Comparison of ENCODE assay signal across 8 cellular contexts in genomic region chr6:150813319-150813992, GRCh38. TPM values are rescaled to one million over a fixed set of nuclear protein-coding genes. Genes with fewer than 3 reads are reported as not detected.
A peak's percentile ranks its signal among the peaks of the same experiment; 100 is the strongest.
DNase-seq lines count a peak whose midpoint lies in the region; ATAC-seq and TF ChIP-seq lines count a peak whose summit lies in the region.

No MANE protein-coding gene starts in this region.

- H3K27me3 ChIP-seq in CD4-positive, alpha-beta memory T cell (ENCODE audit: insufficient read depth, low read length), result no peaks in the 10 kb centered on the region
- H3K27me3 ChIP-seq in BE2C, result peaks cover 5% of the 10 kb centered on the region

- DNase-seq in CD4-positive, alpha-beta memory T cell, result peak in 1 of 5 donors; percentile 44
- peak; percentile 61 for DNase-seq in activated naive CD8-positive, alpha-beta T cell treated with anti-CD3 and anti-CD28 coated beads, Interleukin-2, amount 50 U/mL, for 24 hours
- DNase-seq in mesothelial cell of epicardium (ENCODE audit: low spot score in 2 of 2, unreplicated experiment in 2 of 2) (no peak), NCI-H2081 (lab: John Stamatoyannopoulos, UW) (no peak), BE2C (no peak), HEK293T (ENCODE audit: extremely low spot score) (no peak)

- H3K4me3 ChIP-seq in CD4-positive, alpha-beta memory T cell (ENCODE audit: low read length in 2 of 2), result no peak overlapping the region
- H3K4me3 ChIP-seq in BE2C (ENCODE audit: low read depth, low read length), result no peak overlapping the region

- H3K4me1 ChIP-seq in CD4-positive, alpha-beta memory T cell (ENCODE audit: insufficient read depth, low read length), result no peaks in the 10 kb centered on the region
- no peaks in the 10 kb centered on the region for H3K4me1 ChIP-seq in BE2C

- peaks cover 0 to 3% (median 0%) of the 10 kb centered on the region in 8 donors for H3K9me3 Mint-ChIP-seq in CD4-positive, alpha-beta memory T cell
- no peaks in the 10 kb centered on the region for H3K9me3 Mint-ChIP-seq in activated naive CD8-positive, alpha-beta T cell treated with anti-CD3 and anti-CD28 coated beads, Interleukin-2, amount 50 U/mL, for 24 hours
- H3K9me3 Mint-ChIP-seq in mesothelial cell of epicardium, result no peaks in the 10 kb centered on the region

- H3K36me3 ChIP-seq in CD4-positive, alpha-beta memory T cell (ENCODE audit: insufficient read depth, low read length), result no peaks in the 10 kb centered on the region
- H3K36me3 ChIP-seq in BE2C, result no peaks in the 10 kb centered on the region

- peaks cover 0 to 15% (median 5%) of the 10 kb centered on the region in 4 donors for H3K4me1 Mint-ChIP-seq in CD4-positive, alpha-beta memory T cell
- peaks cover 33% of the 10 kb centered on the region for H3K4me1 Mint-ChIP-seq in activated naive CD8-positive, alpha-beta T cell treated with anti-CD3 and anti-CD28 coated beads, Interleukin-2, amount 50 U/mL, for 24 hours
- H3K4me1 Mint-ChIP-seq in mesothelial cell of epicardium, result peaks cover 42% of the 10 kb centered on the region

- peak overlapping the region in 4 of 7 donors; percentile 6 to 58 (median 28) for H3K27ac Mint-ChIP-seq in CD4-positive, alpha-beta memory T cell
- H3K27ac Mint-ChIP-seq in activated naive CD8-positive, alpha-beta T cell treated with anti-CD3 and anti-CD28 coated beads, Interleukin-2, amount 50 U/mL, for 24 hours, result peak overlapping the region; percentile 88
- peak overlapping the region; percentile 75 for H3K27ac Mint-ChIP-seq in mesothelial cell of epicardium

- intact Hi-C loops in CD4-positive, alpha-beta memory T cell (cut with micrococcal nuclease), result no loop called here

- no peaks in the 10 kb centered on the region for H3K36me3 Mint-ChIP-seq in CD4-positive, alpha-beta memory T cell
- peaks cover 7% of the 10 kb centered on the region for H3K36me3 Mint-ChIP-seq in activated naive CD8-positive, alpha-beta T cell treated with anti-CD3 and anti-CD28 coated beads, Interleukin-2, amount 50 U/mL, for 24 hours (ENCODE audit: low read depth)
- H3K36me3 Mint-ChIP-seq in mesothelial cell of epicardium, result peaks cover 50% of the 10 kb centered on the region

- no peak overlapping the region for H3K4me3 Mint-ChIP-seq in CD4-positive, alpha-beta memory T cell
- H3K4me3 Mint-ChIP-seq in activated naive CD8-positive, alpha-beta T cell treated with anti-CD3 and anti-CD28 coated beads, Interleukin-2, amount 50 U/mL, for 24 hours, result peak overlapping the region; percentile 35
- no peak overlapping the region for H3K4me3 Mint-ChIP-seq in mesothelial cell of epicardium

- TF ChIP-seq CTCF in mesothelial cell of epicardium (IDR thresholded peaks at IDR 0.05; ENCODE audit: unreplicated experiment), result no peak
- no peak for TF ChIP-seq CTCF in BE2C (IDR thresholded peaks at IDR 0.05; ENCODE audit: low read depth, low read length)

- CTCF ChIA-PET in CD4-positive, alpha-beta memory T cell (lab: Charles Lee; ENCODE audit: partially characterized antibody), result interaction anchor here (0.7 to 6.8 kb wide), 5 partner anchors 394 to 732 kb away, joined by 3 to 188 read pairs (median 6); no protein-coding TSS in a partner anchor
- CTCF ChIA-PET in HEK293T (lab: Yijun Ruan, JAX), result interaction anchor here (0.6 to 1.2 kb wide), 4 partner anchors 127 to 580 kb away, joined by 3 to 12 read pairs (median 4); no protein-coding TSS in a partner anchor

- H3K27ac ChIP-seq in CD4-positive, alpha-beta memory T cell (ENCODE audit: low read depth, low read length), result no peak overlapping the region

- peaks cover 3 to 7% of the 10 kb centered on the region in 2 donors for H3K27me3 Mint-ChIP-seq in CD4-positive, alpha-beta memory T cell
- peaks cover 20% of the 10 kb centered on the region for H3K27me3 Mint-ChIP-seq in activated naive CD8-positive, alpha-beta T cell treated with anti-CD3 and anti-CD28 coated beads, Interleukin-2, amount 50 U/mL, for 24 hours
- no peaks in the 10 kb centered on the region for H3K27me3 Mint-ChIP-seq in mesothelial cell of epicardium (ENCODE audit: low read depth)

- POLR2A ChIA-PET in CD4-positive, alpha-beta memory T cell (lab: Charles Lee; ENCODE audit: partially characterized antibody), result interaction anchor here (0.9 kb wide), 1 partner anchor 395 kb away, joined by 3 read pairs; no protein-coding TSS in a partner anchor
- POLR2A ChIA-PET in HEK293T (lab: Yijun Ruan, JAX), result no interaction called here

- H3K9me3 ChIP-seq in CD4-positive, alpha-beta memory T cell (ENCODE audit: control insufficient read depth in 1 of 2, low read length in 2 of 2), result no peaks in the 10 kb centered on the region
- no peaks in the 10 kb centered on the region for H3K9me3 ChIP-seq in BE2C

- ATAC-seq in GM19351 (IDR thresholded peaks at IDR 0.05; ENCODE audit: unreplicated experiment) (peak; percentile 51), HG03457 (IDR thresholded peaks at IDR 0.05; ENCODE audit: unreplicated experiment) (peak; percentile 57)
- peak; percentile 87 for ATAC-seq in activated naive CD8-positive, alpha-beta T cell treated with anti-CD3 and anti-CD28 coated beads, Interleukin-2, amount 50 U/mL, for 24 hours

TF ChIP-seq in HEK293T, 16 proteins besides CTCF, POLR2A, EP300 and RAD21:
- no peak for TF ChIP-seq PKNOX1 (IDR thresholded peaks at IDR 0.05)
- TF ChIP-seq NFRKB (IDR thresholded peaks at IDR 0.05), result no peak
- TF ChIP-seq L3MBTL2 (conservative IDR thresholded peaks at IDR 0.05), result no peak
- no peak for TF ChIP-seq FOXM1 (IDR thresholded peaks at IDR 0.05; ENCODE audit: borderline replicate concordance)
- no peak for TF ChIP-seq ARNT (IDR thresholded peaks at IDR 0.05)
- no peak for TF ChIP-seq FOXA1 (IDR thresholded peaks at IDR 0.05)
- TF ChIP-seq FOXK2 (IDR thresholded peaks at IDR 0.05), result no peak

RNA-seq across cellular contexts. Expression of gene MTHFD1L, which starts 52.0 kb away (rescaled TPM):
- total RNA-seq in CD4-positive, alpha-beta memory T cell, result 10 to 100 TPM in 1 of 2 experiments, 1 to 10 TPM in 1; 8.6 to 11.1 TPM
- polyA plus RNA-seq in CD4-positive, alpha-beta memory T cell, result 1 to 10 TPM; 3.7 to 9.2 TPM
- total RNA-seq in mesothelial cell of epicardium, result 55.3 to 59.1 TPM (median 55.5 TPM) in 3 replicates
- 37.5 TPM for polyA plus RNA-seq in BE2C (2012; ENCODE audit: insufficient read depth, insufficient read length, low read depth)

Comparison
In these comparisons a context has a peak if more than half of its experiments do, and no peak if none do; other contexts are left out.
1. H3K27ac Mint-ChIP-seq: peak in every context shown above with its lines; median percentile 88 in activated naive CD8-positive, alpha-beta T cell treated with anti-CD3 and anti-CD28 coated beads, Interleukin-2, amount 50 U/mL, for 24 hours; 75 in mesothelial cell of epicardium; 28 in CD4-positive, alpha-beta memory T cell.